ENCODE assay signal across 1 cellular context in genomic region chr10:71964669-71965515, GRCh38.
TF ChIP-seq lines count a peak whose summit lies in the region.

No MANE protein-coding gene starts in this region.

TF ChIP-seq in HepG2, 621 proteins besides CTCF, POLR2A, EP300 and RAD21 (continued from another document and continues in another):
- peak; percentile 34; the same call in 1 of the 2 replicates for TF ChIP-seq ZNF142 (CRISPR knock-in tag; IDR thresholded peaks at IDR 0.05)
- no peak for TF ChIP-seq MAFF (IDR thresholded peaks at IDR 0.05; ENCODE audit: low read depth, low read length)
- TF ChIP-seq ZNF441 (CRISPR knock-in tag; IDR thresholded peaks at IDR 0.05; ENCODE audit: borderline replicate concordance) = no peak
- TF ChIP-seq IKZF1 (IDR thresholded peaks at IDR 0.05) = no peak
- no peak for TF ChIP-seq KDM6A (CRISPR knock-in tag; IDR thresholded peaks at IDR 0.05; ENCODE audit: low read depth)
- TF ChIP-seq SMARCE1 (IDR thresholded peaks at IDR 0.05; ENCODE audit: borderline replicate concordance) = no peak
- no peak for TF ChIP-seq SUZ12 (IDR thresholded peaks at IDR 0.05; ENCODE audit: low read depth, low read length)
- peak; percentile 25; the same call in 1 of the 2 replicates for TF ChIP-seq PHF8 (CRISPR knock-in tag; IDR thresholded peaks at IDR 0.05)
- TF ChIP-seq ZBTB42 (CRISPR knock-in tag; IDR thresholded peaks at IDR 0.05) = no peak; the same call in 1 of the 2 replicates
- TF ChIP-seq ZNF235 (CRISPR knock-in tag; IDR thresholded peaks at IDR 0.05; ENCODE audit: borderline replicate concordance) = no peak
- TF ChIP-seq HIC2 (CRISPR knock-in tag; IDR thresholded peaks at IDR 0.05; ENCODE audit: low read depth) = peak; percentile 17; the same call in 1 of the 2 replicates
- TF ChIP-seq, protein P1, sequence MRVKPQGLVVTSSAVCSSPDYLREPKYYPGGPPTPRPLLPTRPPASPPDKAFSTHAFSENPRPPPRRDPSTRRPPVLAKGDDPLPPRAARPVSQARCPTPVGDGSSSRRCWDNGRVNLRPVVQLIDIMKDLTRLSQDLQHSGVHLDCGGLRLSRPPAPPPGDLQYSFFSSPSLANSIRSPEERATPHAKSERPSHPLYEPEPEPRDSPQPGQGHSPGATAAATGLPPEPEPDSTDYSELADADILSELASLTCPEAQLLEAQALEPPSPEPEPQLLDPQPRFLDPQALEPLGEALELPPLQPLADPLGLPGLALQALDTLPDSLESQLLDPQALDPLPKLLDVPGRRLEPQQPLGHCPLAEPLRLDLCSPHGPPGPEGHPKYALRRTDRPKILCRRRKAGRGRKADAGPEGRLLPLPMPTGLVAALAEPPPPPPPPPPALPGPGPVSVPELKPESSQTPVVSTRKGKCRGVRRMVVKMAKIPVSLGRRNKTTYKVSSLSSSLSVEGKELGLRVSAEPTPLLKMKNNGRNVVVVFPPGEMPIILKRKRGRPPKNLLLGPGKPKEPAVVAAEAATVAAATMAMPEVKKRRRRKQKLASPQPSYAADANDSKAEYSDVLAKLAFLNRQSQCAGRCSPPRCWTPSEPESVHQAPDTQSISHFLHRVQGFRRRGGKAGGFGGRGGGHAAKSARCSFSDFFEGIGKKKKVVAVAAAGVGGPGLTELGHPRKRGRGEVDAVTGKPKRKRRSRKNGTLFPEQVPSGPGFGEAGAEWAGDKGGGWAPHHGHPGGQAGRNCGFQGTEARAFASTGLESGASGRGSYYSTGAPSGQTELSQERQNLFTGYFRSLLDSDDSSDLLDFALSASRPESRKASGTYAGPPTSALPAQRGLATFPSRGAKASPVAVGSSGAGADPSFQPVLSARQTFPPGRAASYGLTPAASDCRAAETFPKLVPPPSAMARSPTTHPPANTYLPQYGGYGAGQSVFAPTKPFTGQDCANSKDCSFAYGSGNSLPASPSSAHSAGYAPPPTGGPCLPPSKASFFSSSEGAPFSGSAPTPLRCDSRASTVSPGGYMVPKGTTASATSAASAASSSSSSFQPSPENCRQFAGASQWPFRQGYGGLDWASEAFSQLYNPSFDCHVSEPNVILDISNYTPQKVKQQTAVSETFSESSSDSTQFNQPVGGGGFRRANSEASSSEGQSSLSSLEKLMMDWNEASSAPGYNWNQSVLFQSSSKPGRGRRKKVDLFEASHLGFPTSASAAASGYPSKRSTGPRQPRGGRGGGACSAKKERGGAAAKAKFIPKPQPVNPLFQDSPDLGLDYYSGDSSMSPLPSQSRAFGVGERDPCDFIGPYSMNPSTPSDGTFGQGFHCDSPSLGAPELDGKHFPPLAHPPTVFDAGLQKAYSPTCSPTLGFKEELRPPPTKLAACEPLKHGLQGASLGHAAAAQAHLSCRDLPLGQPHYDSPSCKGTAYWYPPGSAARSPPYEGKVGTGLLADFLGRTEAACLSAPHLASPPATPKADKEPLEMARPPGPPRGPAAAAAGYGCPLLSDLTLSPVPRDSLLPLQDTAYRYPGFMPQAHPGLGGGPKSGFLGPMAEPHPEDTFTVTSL (CRISPR knock-in tag; IDR thresholded peaks at IDR 0.05; ENCODE audit: borderline replicate concordance) = no peak
- TF ChIP-seq ZNF34 (CRISPR knock-in tag; IDR thresholded peaks at IDR 0.05; ENCODE audit: borderline replicate concordance) = no peak
- TF ChIP-seq ZMAT5 (CRISPR knock-in tag; IDR thresholded peaks at IDR 0.05; ENCODE audit: borderline replicate concordance, low read depth) = no peak
- TF ChIP-seq ZSCAN22 (CRISPR knock-in tag; IDR thresholded peaks at IDR 0.05) = no peak
- TF ChIP-seq TFDP1 (CRISPR knock-in tag; IDR thresholded peaks at IDR 0.05; ENCODE audit: borderline replicate concordance) = peak; percentile 42; the same call in 1 of the 2 replicates
- TF ChIP-seq KLF11 (CRISPR knock-in tag; IDR thresholded peaks at IDR 0.05) = no peak
- TF ChIP-seq TBX3 (IDR thresholded peaks at IDR 0.05; ENCODE audit: borderline replicate concordance) = no peak
- TF ChIP-seq NFE2L1 (CRISPR knock-in tag; IDR thresholded peaks at IDR 0.05; ENCODE audit: borderline replicate concordance) = 0 out of 2 replicates have a peak, but pooled peaks have one; percentile 76
- no peak for TF ChIP-seq NFKB2 (CRISPR knock-in tag; IDR thresholded peaks at IDR 0.05; ENCODE audit: borderline replicate concordance)
- no peak; the same call in none of the 2 replicates for TF ChIP-seq ZFP41 (CRISPR knock-in tag; IDR thresholded peaks at IDR 0.05; ENCODE audit: borderline replicate concordance)
- TF ChIP-seq ZHX2 (IDR thresholded peaks at IDR 0.05; ENCODE audit: low read depth) = no peak
- no peak for TF ChIP-seq ZHX2 (CRISPR knock-in tag; IDR thresholded peaks at IDR 0.05; ENCODE audit: borderline replicate concordance)
- no peak; the same call in 1 of the 2 replicates for TF ChIP-seq PATZ1 (CRISPR knock-in tag; IDR thresholded peaks at IDR 0.05)
- TF ChIP-seq ZNF614 (CRISPR knock-in tag; IDR thresholded peaks at IDR 0.05; ENCODE audit: borderline replicate concordance) = no peak
- TF ChIP-seq, protein P2, sequence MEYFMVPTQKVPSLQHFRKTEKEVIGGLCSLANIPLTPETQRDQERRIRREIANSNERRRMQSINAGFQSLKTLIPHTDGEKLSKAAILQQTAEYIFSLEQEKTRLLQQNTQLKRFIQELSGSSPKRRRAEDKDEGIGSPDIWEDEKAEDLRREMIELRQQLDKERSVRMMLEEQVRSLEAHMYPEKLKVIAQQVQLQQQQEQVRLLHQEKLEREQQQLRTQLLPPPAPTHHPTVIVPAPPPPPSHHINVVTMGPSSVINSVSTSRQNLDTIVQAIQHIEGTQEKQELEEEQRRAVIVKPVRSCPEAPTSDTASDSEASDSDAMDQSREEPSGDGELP (IDR thresholded peaks at IDR 0.05; ENCODE audit: borderline replicate concordance, low read depth) = no peak
- peak; percentile 70 for TF ChIP-seq HDAC1 (CRISPR knock-in tag; IDR thresholded peaks at IDR 0.05)
- no peak for TF ChIP-seq ZMYM2 (CRISPR knock-in tag; IDR thresholded peaks at IDR 0.05)
- peak; percentile 46 for TF ChIP-seq SAP130 (CRISPR knock-in tag; IDR thresholded peaks at IDR 0.05; ENCODE audit: low read depth)
- no peak for TF ChIP-seq MIXL1 (CRISPR knock-in tag; IDR thresholded peaks at IDR 0.05)
- TF ChIP-seq CAMTA2 (CRISPR knock-in tag; IDR thresholded peaks at IDR 0.05; ENCODE audit: borderline replicate concordance) = no peak
- no peak for TF ChIP-seq TCF7 (IDR thresholded peaks at IDR 0.05; ENCODE audit: low read depth)
